10 cellular contexts compared by ENCODE assay signal in the genomic region with DNA sequence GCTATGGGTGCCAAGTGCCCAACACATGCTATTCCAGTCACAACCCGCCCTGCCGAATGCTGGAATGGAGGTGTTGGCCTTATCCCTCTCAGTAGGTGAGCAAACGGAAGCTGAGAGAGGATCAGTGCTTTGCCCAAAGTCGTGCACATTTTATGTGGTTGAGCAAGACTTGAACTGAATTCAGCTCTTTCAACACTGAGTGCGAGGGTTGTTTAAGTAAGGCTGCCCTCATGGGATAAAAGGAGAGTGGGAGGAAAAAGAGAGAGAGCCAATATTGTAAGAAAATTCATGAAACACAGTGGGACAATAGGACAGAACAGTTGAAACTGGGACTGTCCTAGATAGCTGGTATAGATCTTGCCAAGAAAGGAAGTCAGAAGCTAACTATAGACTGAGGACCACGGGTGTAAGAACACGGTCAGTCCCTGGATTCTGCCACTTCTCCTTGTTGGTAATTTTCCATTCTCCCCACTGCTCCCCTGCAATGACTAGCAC. TPM values are rescaled to one million over a fixed set of nuclear protein-coding genes. Genes with fewer than 3 reads are reported as not detected.
DNase-seq lines count a peak whose midpoint lies in the region; ATAC-seq, FAIRE-seq and TF ChIP-seq lines count a peak whose summit lies in the region.
"Had no signal": no experiment of that assay in that cellular context is flagged by ENCODE, and none has a peak within 500 bp of the region (broad histone marks: within the 10 kb centered on the region; RNA-seq: fewer than 3 reads in every experiment).

No MANE protein-coding gene starts in this region.

- peaks cover 36% of the 10 kb centered on the region for H3K27me3 Mint-ChIP-seq in activated CD8-positive, alpha-beta memory T cell treated with anti-CD3 and anti-CD28 coated beads, Interleukin-2, amount 10 ng/mL, durations not matched to agents 7 days and 5 days

- H3K9ac ChIP-seq in skeletal muscle tissue (ENCODE audit: low read depth in 1 of 3, low read length in 3 of 3) = peak overlapping the region in 1 of 3 donors; percentile 15

- H3K36me3 ChIP-seq in body of pancreas (replicated peaks in 1 of 2; ENCODE audit: insufficient read depth in 1 of 2, low read depth in 2 of 2) (no peaks in the 10 kb centered on the region), right atrium auricular region (no peaks in the 10 kb centered on the region), skeletal muscle tissue (ENCODE audit: control insufficient read depth in 3 of 3, insufficient read depth in 3 of 3, low read length in 3 of 3) (no peaks in the 10 kb centered on the region)
- H3K36me3 ChIP-seq: SJSA1 had no signal

- TF ChIP-seq POLR2A in body of pancreas (IDR thresholded peaks at IDR 0.05) = no peak

- intact Hi-C loops in body of pancreas (cut with DNase I) = no loop called here

- no peaks in the 10 kb centered on the region for H3K9me3 Mint-ChIP-seq in activated CD8-positive, alpha-beta memory T cell treated with anti-CD3 and anti-CD28 coated beads, Interleukin-2, amount 10 ng/mL, durations not matched to agents 7 days and 5 days (ENCODE audit: low read depth)

- no peak for FAIRE-seq in frontal cortex (lab: Jason Lieb, UNC)
- FAIRE-seq: endometrium had no signal

- no peak overlapping the region for H3K27ac Mint-ChIP-seq in activated CD8-positive, alpha-beta memory T cell treated with anti-CD3 and anti-CD28 coated beads, Interleukin-2, amount 10 ng/mL, durations not matched to agents 7 days and 5 days

- H3K27me3 ChIP-seq in body of pancreas (no peaks in the 10 kb centered on the region), right atrium auricular region (no peaks in the 10 kb centered on the region), skeletal muscle tissue (ENCODE audit: control insufficient read depth in 3 of 3, insufficient read depth in 3 of 3, low read length in 3 of 3) (no peaks in the 10 kb centered on the region)

- no peaks in the 10 kb centered on the region for H3K36me3 Mint-ChIP-seq in activated CD8-positive, alpha-beta memory T cell treated with anti-CD3 and anti-CD28 coated beads, Interleukin-2, amount 10 ng/mL, durations not matched to agents 7 days and 5 days

- DNase-seq in GF-D8 (lab: John Stamatoyannopoulos, UW) = peak; percentile 20
- DNase-seq in body of pancreas = peak in 1 of 4 donors; percentile 28
- peak; percentile 73 for DNase-seq in right atrium auricular region (ENCODE audit: low spot score)
- no peak for DNase-seq in NCI-H2081 treated with DMSO at 0.1 percent for 48 hours (lab: John Stamatoyannopoulos, UW)
- DNase-seq in activated CD8-positive, alpha-beta memory T cell treated with anti-CD3 and anti-CD28 coated beads, Interleukin-2, amount 10 ng/mL, durations not matched to agents 7 days and 5 days = no peak
- no peak for DNase-seq in frontal cortex (ENCODE audit: low spot score in 2 of 2)
- no peak for DNase-seq in activated CD8-positive, alpha-beta memory T cell treated with anti-CD3 and anti-CD28 coated beads, Interleukin-2, amount 50 U/mL, for 4 hours

- no peaks in the 10 kb centered on the region for H3K4me1 Mint-ChIP-seq in activated CD8-positive, alpha-beta memory T cell treated with anti-CD3 and anti-CD28 coated beads, Interleukin-2, amount 10 ng/mL, durations not matched to agents 7 days and 5 days

- H3K9me3 ChIP-seq in body of pancreas (no peaks in the 10 kb centered on the region), right atrium auricular region (no peaks in the 10 kb centered on the region), skeletal muscle tissue (ENCODE audit: control insufficient read depth in 3 of 3, low read length in 3 of 3) (no peaks in the 10 kb centered on the region)
- H3K9me3 ChIP-seq: SJSA1 had no signal

- CTCF ChIA-PET in activated CD8-positive, alpha-beta memory T cell treated with anti-CD3 and anti-CD28 coated beads, Interleukin-2, amount 10 ng/mL, durations not matched to agents 7 days and 5 days (lab: Charles Lee) = interaction anchor here (1.1 kb wide), 1 partner anchor 14 kb away, joined by 3 read pairs; no protein-coding TSS in a partner anchor

- H3K4me3 ChIP-seq in body of pancreas = no peak overlapping the region
- no peak overlapping the region for H3K4me3 ChIP-seq in right atrium auricular region
- peak overlapping the region in 1 of 3 donors; percentile 0 for H3K4me3 ChIP-seq in skeletal muscle tissue (ENCODE audit: low read length in 3 of 3)
- H3K4me3 ChIP-seq: SJSA1 had no signal

- ATAC-seq in body of pancreas = peak; percentile 38
- ATAC-seq in activated CD8-positive, alpha-beta memory T cell treated with anti-CD3 and anti-CD28 coated beads, Interleukin-2, amount 10 ng/mL, durations not matched to agents 7 days and 5 days = no peak

- H3K4me3 Mint-ChIP-seq in activated CD8-positive, alpha-beta memory T cell treated with anti-CD3 and anti-CD28 coated beads, Interleukin-2, amount 10 ng/mL, durations not matched to agents 7 days and 5 days = no peak overlapping the region

- WGBS in body of pancreas, 2 donors = 59 to 65% methylated on average over 7 of the region's 7 CpGs

- TF ChIP-seq CTCF in body of pancreas (IDR thresholded peaks at IDR 0.05) (no peak), right atrium auricular region (IDR thresholded peaks at IDR 0.05) (no peak)

- H3K4me1 ChIP-seq in body of pancreas = no peaks in the 10 kb centered on the region
- peaks cover 0 to 32% of the 10 kb centered on the region in 2 donors for H3K4me1 ChIP-seq in right atrium auricular region
- H3K4me1 ChIP-seq in skeletal muscle tissue (ENCODE audit: control insufficient read depth in 3 of 3, insufficient read depth in 3 of 3, low read length in 3 of 3) = peaks cover 22 to 71% (median 40%) of the 10 kb centered on the region in 3 donors
- H3K4me1 ChIP-seq: SJSA1 had no signal

- H3K27ac ChIP-seq in body of pancreas (peak overlapping the region in 1 of 4 donors; percentile 5), right atrium auricular region (peak overlapping the region; percentile 52 to 76), skeletal muscle tissue (ENCODE audit: low read depth, low read length) (peak overlapping the region; percentile 68)
- H3K27ac ChIP-seq: SJSA1 had no signal

RNA-seq across cellular contexts. Expression of a gene that starts 13.6 kb away (rescaled TPM):
- 1 to 10 TPM; 5.4 to 8.2 TPM for total RNA-seq in body of pancreas
- total RNA-seq in right atrium auricular region = 1 to 10 TPM in 1 of 2 donors, under 1 TPM in 1; 0.85 to 9.4 TPM
- 1.0 TPM for total RNA-seq in skeletal muscle tissue
- not detected for total RNA-seq in activated CD8-positive, alpha-beta memory T cell treated with anti-CD3 and anti-CD28 coated beads, Interleukin-2, amount 10 ng/mL, durations not matched to agents 7 days and 5 days
- total RNA-seq in frontal cortex = not detected
- total RNA-seq: SJSA1 had no signal

RNA-seq across cellular contexts. Expression of a gene that starts 24.5 kb away (rescaled TPM):
- total RNA-seq in body of pancreas (not detected), right atrium auricular region (not detected), skeletal muscle tissue (27.7 TPM), frontal cortex (not detected)
- total RNA-seq in activated CD8-positive, alpha-beta memory T cell treated with anti-CD3 and anti-CD28 coated beads, Interleukin-2, amount 10 ng/mL, durations not matched to agents 7 days and 5 days = not detected
- total RNA-seq: SJSA1 had no signal

RNA-seq across cellular contexts. Expression of a gene that starts 29.4 kb away (rescaled TPM):
- under 1 TPM in 1 of 2 donors, not detected in 1; 0.26 TPM for total RNA-seq in body of pancreas
- total RNA-seq in right atrium auricular region = not detected
- under 0.01 TPM for total RNA-seq in skeletal muscle tissue
- under 1 TPM; 0.41 to 0.94 TPM for total RNA-seq in activated CD8-positive, alpha-beta memory T cell treated with anti-CD3 and anti-CD28 coated beads, Interleukin-2, amount 10 ng/mL, durations not matched to agents 7 days and 5 days
- 1.6 TPM for total RNA-seq in frontal cortex
- total RNA-seq: SJSA1 had no signal

Comparison
In these comparisons a context has a peak if more than half of its experiments do, and no peak if none do; other contexts are left out.
1. DNase-seq: peak in GF-D8 (single experiment) and right atrium auricular region (single experiment); none in NCI-H2081 treated with DMSO at 0.1 percent for 48 hours (single experiment), activated CD8-positive, alpha-beta memory T cell treated with anti-CD3 and anti-CD28 coated beads, Interleukin-2, amount 10 ng/mL, durations not matched to agents 7 days and 5 days (single experiment), frontal cortex (0 of 2) and activated CD8-positive, alpha-beta memory T cell treated with anti-CD3 and anti-CD28 coated beads, Interleukin-2, amount 50 U/mL, for 4 hours (single experiment).
2. RNA of a gene that starts 24.5 kb away (total RNA-seq): 27.7 TPM in skeletal muscle tissue (single experiment); not detected in body of pancreas, not detected in right atrium auricular region, not detected in activated CD8-positive, alpha-beta memory T cell treated with anti-CD3 and anti-CD28 coated beads, Interleukin-2, amount 10 ng/mL, durations not matched to agents 7 days and 5 days and not detected in frontal cortex (single experiment); every median in the first group is over 10 times any median in the second.